8 cellular contexts compared by ENCODE assay signal in genomic region chr19:20038358-20039202, GRCh38. TPM values are rescaled to one million over a fixed set of nuclear protein-coding genes. Genes with fewer than 3 reads are reported as not detected.
DNase-seq lines count a peak whose midpoint lies in the region; ATAC-seq and TF ChIP-seq lines count a peak whose summit lies in the region.

No MANE protein-coding gene starts in this region.

- H3K4me3 Mint-ChIP-seq in CD4-positive, CD25-positive, alpha-beta regulatory T cell = peak overlapping the region; percentile 95 to 97 (median 96)

- peaks cover 10% of the 10 kb centered on the region for H3K4me1 ChIP-seq in CD4-positive, CD25-positive, alpha-beta regulatory T cell (ENCODE audit: control insufficient read depth, insufficient read depth, low read length, poor library complexity, severe bottlenecking)
- peaks cover 3% of the 10 kb centered on the region for H3K4me1 ChIP-seq in mesendoderm (ENCODE audit: control insufficient read depth, low read depth, low read length)
- H3K4me1 ChIP-seq in aorta (ENCODE audit: control insufficient read depth in 1 of 2, insufficient read depth in 2 of 2, low read length in 2 of 2) = no peaks in the 10 kb centered on the region

- H3K9me3 ChIP-seq in CD4-positive, CD25-positive, alpha-beta regulatory T cell (ENCODE audit: control insufficient read depth in 2 of 2, low read length in 2 of 2) = no peaks in the 10 kb centered on the region
- no peaks in the 10 kb centered on the region for H3K9me3 ChIP-seq in aorta (ENCODE audit: control insufficient read depth, low read length)

- H3K23ac ChIP-seq in mesendoderm (ENCODE audit: low read length) = no peak overlapping the region

- H3K36me3 Mint-ChIP-seq in CD4-positive, CD25-positive, alpha-beta regulatory T cell = peaks cover 11% of the 10 kb centered on the region

- H3K4me2 ChIP-seq in mesendoderm (ENCODE audit: low read length) = peak overlapping the region; percentile 46

- H2BK120ac ChIP-seq in mesendoderm (ENCODE audit: low read depth, low read length) = no peak overlapping the region

- H3K18ac ChIP-seq in mesendoderm (ENCODE audit: low read length) = peak overlapping the region; percentile 82

- no peak overlapping the region for H2AK5ac ChIP-seq in mesendoderm (ENCODE audit: low read length)

- TF ChIP-seq CTCF in choroid plexus epithelial cell (conservative IDR thresholded peaks at IDR 0.05; ENCODE audit: low read depth, low read length) = no peak

- no CpG with 5 or more reads among the region's 26 CpGs for WGBS in mesendoderm (ENCODE audit: extremely low coverage, insufficient coverage, low lambda C conversion rate)
- WGBS in aorta, 2 donors = 0 to 1% methylated on average over 26 of the region's 26 CpGs

- H3K27ac ChIP-seq in CD4-positive, CD25-positive, alpha-beta regulatory T cell (ENCODE audit: insufficient read depth, low read length, poor library complexity, severe bottlenecking) = peak overlapping the region; percentile 76
- peak overlapping the region; percentile 79 for H3K27ac ChIP-seq in mesendoderm (ENCODE audit: low read depth, low read length)
- H3K27ac ChIP-seq in aorta (ENCODE audit: low read depth in 1 of 2, low read length in 2 of 2) = peak overlapping the region in 1 of 2 donors; percentile 15

- no peak overlapping the region for H4K8ac ChIP-seq in mesendoderm (ENCODE audit: low read depth, low read length)

- DNase-seq in CD4-positive, CD25-positive, alpha-beta regulatory T cell = peak in 1 of 3 donors; percentile 30
- peak; percentile 6 for DNase-seq in Jurkat, Clone E6-1 (ENCODE audit: low read depth, low spot score)
- DNase-seq in choroid plexus epithelial cell (ENCODE audit: low read depth) (peak; percentile 19), mesendoderm (no peak), aorta (no peak), cerebellar nuclear complex (lab: John Stamatoyannopoulos, UW) (no peak)
- no peak for DNase-seq in stimulated activated CD4-positive, alpha-beta T cell treated with anti-CD3 and anti-CD28 coated beads, Interleukin-2, amount 100 ng/mL, for 24 hours

- intact Hi-C loops in aorta (cut with DNase I) = loop anchor here in 1 of 2 donors (2.0 to 5.0 kb wide), 2 partner anchors 14 to 39 kb away; partner anchors contain the start of gene ZNF90

- H3K79me1 ChIP-seq in mesendoderm (ENCODE audit: low read length) = peaks cover 7% of the 10 kb centered on the region

- peaks cover 12% of the 10 kb centered on the region for H3K79me2 ChIP-seq in mesendoderm (ENCODE audit: control insufficient read depth, insufficient read depth, low read length)

- peaks cover 0 to 4% (median 0%) of the 10 kb centered on the region in 7 donors for H3K9me3 Mint-ChIP-seq in CD4-positive, CD25-positive, alpha-beta regulatory T cell

- ATAC-seq in CD4-positive, CD25-positive, alpha-beta regulatory T cell (ENCODE audit: low read depth in 2 of 2) = no peak
- ATAC-seq in aorta (ENCODE audit: low FRiP score) (no peak), GM19324 (IDR thresholded peaks at IDR 0.05; ENCODE audit: low FRiP score, unreplicated experiment) (no peak)

- peak overlapping the region; percentile 82 for H3K4me3 ChIP-seq in CD4-positive, CD25-positive, alpha-beta regulatory T cell (ENCODE audit: low read depth, low read length)
- H3K4me3 ChIP-seq in Jurkat, Clone E6-1 (ENCODE audit: low read length) = peak overlapping the region; percentile 62
- H3K4me3 ChIP-seq in choroid plexus epithelial cell (ENCODE audit: low read depth, low read length) (peak overlapping the region; percentile 78), mesendoderm (ENCODE audit: low read length) (peak overlapping the region; percentile 94), aorta (ENCODE audit: low read length in 2 of 2) (peak overlapping the region; percentile 71 to 93)

- no peak overlapping the region for H3K4ac ChIP-seq in mesendoderm (ENCODE audit: low read depth, low read length)

- peak overlapping the region; percentile 88 for H3K9ac ChIP-seq in mesendoderm (ENCODE audit: low read length)

- H4K5ac ChIP-seq in mesendoderm (ENCODE audit: low read length) = no peak overlapping the region

- no peak overlapping the region for H2BK5ac ChIP-seq in mesendoderm (ENCODE audit: low read length)

- peak overlapping the region; percentile 91 to 98 (median 95) for H3K27ac Mint-ChIP-seq in CD4-positive, CD25-positive, alpha-beta regulatory T cell

- H3K56ac ChIP-seq in mesendoderm (ENCODE audit: low read length) = peak overlapping the region; percentile 96

- peaks cover 7 to 27% (median 19%) of the 10 kb centered on the region in 4 donors for H3K4me1 Mint-ChIP-seq in CD4-positive, CD25-positive, alpha-beta regulatory T cell

- peaks cover 3% of the 10 kb centered on the region for H3K36me3 ChIP-seq in CD4-positive, CD25-positive, alpha-beta regulatory T cell (ENCODE audit: control insufficient read depth, insufficient read depth, low read length)
- H3K36me3 ChIP-seq in mesendoderm (ENCODE audit: control insufficient read depth, insufficient read depth, low read length) = no peaks in the 10 kb centered on the region
- H3K36me3 ChIP-seq in aorta (ENCODE audit: control insufficient read depth in 1 of 2, insufficient read depth in 2 of 2, low read length in 1 of 2) = no peaks in the 10 kb centered on the region

- H3K27me3 ChIP-seq in CD4-positive, CD25-positive, alpha-beta regulatory T cell (ENCODE audit: control insufficient read depth, insufficient read depth, low read length) = no peaks in the 10 kb centered on the region
- H3K27me3 ChIP-seq in mesendoderm (ENCODE audit: insufficient read depth, low read length, poor library complexity) (no peaks in the 10 kb centered on the region), aorta (ENCODE audit: control insufficient read depth in 1 of 2, insufficient read depth in 2 of 2, low read length in 1 of 2) (no peaks in the 10 kb centered on the region)

- H3K27me3 Mint-ChIP-seq in CD4-positive, CD25-positive, alpha-beta regulatory T cell = peaks cover 5% of the 10 kb centered on the region

- no peak overlapping the region for H2BK15ac ChIP-seq in mesendoderm (replicated peaks; ENCODE audit: low read depth)

RNA-seq across cellular contexts. Expression of gene ZNF682, which starts 0.7 kb away (rescaled TPM):
- 10.2 TPM for total RNA-seq in CD4-positive, CD25-positive, alpha-beta regulatory T cell
- polyA plus RNA-seq in CD4-positive, CD25-positive, alpha-beta regulatory T cell = 10 to 100 TPM in 1 of 4 donors, 1 to 10 TPM in 3; 3.8 to 10.8 (median 5.2) TPM
- not detected for polyA plus RNA-seq in Jurkat, Clone E6-1 (2012; ENCODE audit: insufficient read depth, insufficient read length)
- 13.0 TPM for polyA plus RNA-seq in mesendoderm (2013, experiment 1 of 2)
- 13.5 TPM for polyA plus RNA-seq in mesendoderm (2013, experiment 2 of 2)
- 1 to 10 TPM; 4.2 to 7.5 TPM for total RNA-seq in aorta
- polyA plus RNA-seq in aorta = 1 to 10 TPM; 2.1 to 2.2 TPM

RNA-seq across cellular contexts. Expression of gene ZNF90, which starts 39.2 kb away (rescaled TPM):
- 2.8 TPM for total RNA-seq in CD4-positive, CD25-positive, alpha-beta regulatory T cell
- polyA plus RNA-seq in CD4-positive, CD25-positive, alpha-beta regulatory T cell = 1 to 10 TPM in 3 of 4 donors, under 1 TPM in 1; 0.54 to 3.3 (median 1.5) TPM
- polyA plus RNA-seq in Jurkat, Clone E6-1 (2012; ENCODE audit: insufficient read depth, insufficient read length) = not detected
- 90.5 TPM for polyA plus RNA-seq in mesendoderm (2013, experiment 1 of 2)
- 87.0 TPM for polyA plus RNA-seq in mesendoderm (2013, experiment 2 of 2)
- 1 to 10 TPM; 2.4 to 6.5 TPM for total RNA-seq in aorta
- 1 to 10 TPM in 1 of 2 donors, under 1 TPM in 1; 0.25 to 1.6 TPM for polyA plus RNA-seq in aorta

Comparison
In these comparisons a context has a peak if more than half of its experiments do, and no peak if none do; other contexts are left out.
1. DNase-seq: peak in Jurkat, Clone E6-1 (single experiment) and choroid plexus epithelial cell (single experiment); none in mesendoderm (single experiment), aorta (0 of 2), stimulated activated CD4-positive, alpha-beta T cell treated with anti-CD3 and anti-CD28 coated beads, Interleukin-2, amount 100 ng/mL, for 24 hours (0 of 2) and cerebellar nuclear complex (0 of 2).
2. Peak in every context shown above with its lines, with median percentiles within 50 percentile points of each other: H3K4me3 ChIP-seq.